ENCODE assay signal across 23 cellular contexts in the genomic region with DNA sequence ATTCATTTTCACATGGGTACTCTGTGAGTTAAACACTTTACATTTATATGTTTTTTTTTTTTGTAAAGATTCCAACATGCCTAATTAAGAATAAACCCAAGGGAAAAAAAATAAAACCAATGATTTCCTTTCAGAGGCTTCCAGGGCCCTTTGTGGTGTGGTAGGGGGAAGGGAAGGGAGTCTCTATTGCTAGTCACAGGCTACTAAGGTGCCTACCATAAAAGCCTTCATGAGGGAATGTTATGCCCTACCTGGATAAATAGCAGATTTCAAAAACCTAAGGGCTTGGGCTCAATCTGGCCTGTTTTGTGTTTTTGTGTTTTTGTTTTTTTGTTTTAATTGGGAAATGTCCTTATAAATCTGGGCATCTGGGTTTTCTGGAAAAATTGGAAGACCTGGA. TPM values are rescaled to one million over a fixed set of nuclear protein-coding genes. Genes with fewer than 3 reads are reported as not detected.
A peak's percentile ranks its signal among the peaks of the same experiment; 100 is the strongest.
DNase-seq lines count a peak whose midpoint lies in the region; ATAC-seq and TF ChIP-seq lines count a peak whose summit lies in the region.
"Had no signal": no experiment of that assay in that cellular context is flagged by ENCODE, and none has a peak within 500 bp of the region (broad histone marks: within the 10 kb centered on the region; RNA-seq: fewer than 3 reads in every experiment).

No MANE protein-coding gene starts in this region.

- no peak overlapping the region for H2BK120ac ChIP-seq in neuronal stem cell (ENCODE audit: low read depth, low read length)

- H2BK12ac ChIP-seq in neuronal stem cell (ENCODE audit: low read length): no peak overlapping the region

- no peak overlapping the region for H2BK15ac ChIP-seq in neuronal stem cell (ENCODE audit: low read length)

- TF ChIP-seq CTCF in OCI-LY3 (IDR thresholded peaks at IDR 0.05; ENCODE audit: low read depth, low read length) (no peak), fibroblast of lung (conservative IDR thresholded peaks at IDR 0.05 in 1 of 2, IDR thresholded peaks at IDR 0.05 in 1 of 2; ENCODE audit: low read depth in 1 of 2, low read length in 2 of 2) (no peak)

- H3K36me3 ChIP-seq in OCI-LY3 (replicated peaks; ENCODE audit: low read depth, low read length) (no peaks in the 10 kb centered on the region), fibroblast of lung (ENCODE audit: control insufficient read depth, insufficient read depth, low read length) (no peaks in the 10 kb centered on the region), neuronal stem cell (replicated peaks in 1 of 2; ENCODE audit: control insufficient read depth in 2 of 2, insufficient read depth in 2 of 2, low read length in 2 of 2) (no peaks in the 10 kb centered on the region)
- H3K36me3 ChIP-seq: adrenal gland, neutrophil, spleen, tibial nerve had no signal

- H3K23ac ChIP-seq in neuronal stem cell (ENCODE audit: low read depth, low read length, poor library complexity): no peak overlapping the region

- H3K27me3 ChIP-seq in OCI-LY3 (ENCODE audit: low read depth, low read length) (no peaks in the 10 kb centered on the region), fibroblast of lung (ENCODE audit: control insufficient read depth, insufficient read depth, low read length) (no peaks in the 10 kb centered on the region), neuronal stem cell (ENCODE audit: control insufficient read depth in 3 of 3, insufficient read depth in 3 of 3, low read depth in 1 of 3, low read length in 3 of 3) (no peaks in the 10 kb centered on the region)
- H3K27me3 ChIP-seq: adrenal gland, neutrophil, spleen, tibial nerve had no signal

- no peak overlapping the region for H2BK5ac ChIP-seq in neuronal stem cell (ENCODE audit: low read length)

- DNase-seq in fibroblast of lung (ENCODE audit: low read depth in 2 of 2): no peak
- DNase-seq in neuronal stem cell (ENCODE audit: low spot score): no peak
- no peak for DNase-seq in kidney glomerular epithelial cell (lab: John Stamatoyannopoulos, UW)
- DNase-seq in activated effector memory CD4-positive, alpha-beta T cell treated with anti-CD3 and anti-CD28 coated beads, Interleukin-2, amount 50 U/mL, for 16 hours: no peak
- no peak for DNase-seq in NCI-H1417 (lab: John Stamatoyannopoulos, UW)
- DNase-seq: activated CD8-positive, alpha-beta T cell treated with anti-CD3 and anti-CD28 coated beads for 36 hours; activated gamma-delta T cell treated with Interleukin-2 at 50 U/mL for 16 hours; activated T-cell treated with anti-CD3 and anti-CD28 coated beads for 4 hours; adrenal gland; CD8-positive, alpha-beta T cell; glutamatergic neuron; NCI-H2107; NCI-H510A; RPMI8226; spleen; stimulated activated CD4-positive, alpha-beta T cell treated with anti-CD3 and anti-CD28 coated beads, Interleukin-4, amount 100 ng/mL, for 24 hours; stimulated activated naive CD8-positive, alpha-beta T cell treated with anti-CD3 and anti-CD28 coated beads, Interleukin-15, Interleukin-2, amounts not matched to agents 100 U/mL and 50 U/mL, for 24 hours had no signal

- no peak overlapping the region for H4K8ac ChIP-seq in neuronal stem cell (ENCODE audit: low read depth, low read length)

- no peaks in the 10 kb centered on the region for H3K79me1 ChIP-seq in neuronal stem cell (ENCODE audit: low read depth, low read length)

- no peak overlapping the region for H3K18ac ChIP-seq in neuronal stem cell (ENCODE audit: low read length)

- H3K9me3 ChIP-seq in OCI-LY3 (ENCODE audit: insufficient read depth, low read length) (no peaks in the 10 kb centered on the region), fibroblast of lung (ENCODE audit: control insufficient read depth, insufficient read depth, low read depth, low read length) (no peaks in the 10 kb centered on the region), neuronal stem cell (replicated peaks in 1 of 2; ENCODE audit: control insufficient read depth in 2 of 2, insufficient read depth in 1 of 2, low read depth in 1 of 2, low read length in 2 of 2) (no peaks in the 10 kb centered on the region)
- H3K9me3 ChIP-seq: adrenal gland, neutrophil, tibial nerve had no signal

- no peaks in the 10 kb centered on the region for H4K20me1 ChIP-seq in OCI-LY3 (ENCODE audit: insufficient read depth, low read length)
- no peaks in the 10 kb centered on the region for H4K20me1 ChIP-seq in fibroblast of lung (ENCODE audit: control insufficient read depth, extremely low read depth, insufficient read depth, low read length)

- no peak overlapping the region for H2AK5ac ChIP-seq in neuronal stem cell (ENCODE audit: low read depth, low read length)

- no peak overlapping the region for H3K4ac ChIP-seq in neuronal stem cell (ENCODE audit: low read length)

- H3K4me3 ChIP-seq in OCI-LY3 (ENCODE audit: low read length): no peak overlapping the region; the same call in 1 of the 2 replicates
- H3K4me3 ChIP-seq in fibroblast of lung (replicated peaks in 1 of 4; ENCODE audit: control extremely low read depth in 1 of 4, insufficient read depth in 1 of 4, low read depth in 3 of 4, low read length in 4 of 4): peak overlapping the region in 1 of 4 experiments; percentile 23
- no peak overlapping the region for H3K4me3 ChIP-seq in neuronal stem cell (ENCODE audit: low read length in 2 of 2)
- H3K4me3 ChIP-seq: spleen, tibial nerve had no signal

- no peak overlapping the region for H3K14ac ChIP-seq in neuronal stem cell (ENCODE audit: low read length)

- ATAC-seq in GM18907 (IDR thresholded peaks at IDR 0.05; ENCODE audit: unreplicated experiment) (peak; percentile 35), HG03520 (IDR thresholded peaks at IDR 0.05; ENCODE audit: unreplicated experiment) (no peak)
- ATAC-seq: activated CD8-positive, alpha-beta T cell treated with anti-CD3 and anti-CD28 coated beads for 36 hours; CD8-positive, alpha-beta T cell; stimulated activated naive CD8-positive, alpha-beta T cell treated with anti-CD3 and anti-CD28 coated beads, Interleukin-15, Interleukin-2, amounts not matched to agents 100 U/mL and 50 U/mL, for 24 hours had no signal

- H3K9ac ChIP-seq in OCI-LY3 (ENCODE audit: low read length) (no peak overlapping the region), fibroblast of lung (ENCODE audit: insufficient read depth, low read length) (no peak overlapping the region), neuronal stem cell (ENCODE audit: low read depth, low read length, poor library complexity) (no peak overlapping the region)

- H3K4me2 ChIP-seq in OCI-LY3 (ENCODE audit: low read length) (peak overlapping the region; percentile 51; the same call in 1 of the 2 replicates), fibroblast of lung (ENCODE audit: extremely low read depth, insufficient read depth, low read length) (peak overlapping the region; percentile 96), neuronal stem cell (ENCODE audit: insufficient read depth, low read length, poor library complexity, severe bottlenecking) (no peak overlapping the region)

- H3K27ac ChIP-seq in OCI-LY3 (ENCODE audit: low read length): no peak overlapping the region
- H3K27ac ChIP-seq in fibroblast of lung (ENCODE audit: insufficient read depth, low read length): no peak overlapping the region
- no peak overlapping the region for H3K27ac ChIP-seq in neuronal stem cell (replicated peaks; ENCODE audit: low read length)
- H3K27ac ChIP-seq: adrenal gland, coronary artery, neutrophil, spleen, tibial nerve had no signal

- H3K79me2 ChIP-seq in OCI-LY3 (ENCODE audit: low read length) (no peaks in the 10 kb centered on the region), fibroblast of lung (ENCODE audit: control insufficient read depth, insufficient read depth, low read length) (no peaks in the 10 kb centered on the region)

- no peak overlapping the region for H4K91ac ChIP-seq in neuronal stem cell (ENCODE audit: low read depth, low read length, poor library complexity)

- H3K4me1 ChIP-seq in OCI-LY3 (ENCODE audit: low read length) (0 out of 2 replicates have a peak, but pooled peaks cover 4% of the 10 kb centered on the region), fibroblast of lung (ENCODE audit: control insufficient read depth, extremely low read depth, insufficient read depth, low read length) (no peaks in the 10 kb centered on the region), neuronal stem cell (ENCODE audit: control insufficient read depth in 2 of 2, insufficient read depth in 1 of 2, low read depth in 1 of 2, low read length in 2 of 2) (peaks cover 3 to 30% of the 10 kb centered on the region in 2 donors)
- H3K4me1 ChIP-seq: adrenal gland had no signal

- H2AFZ ChIP-seq in OCI-LY3 (ENCODE audit: low read depth, low read length) (no peak overlapping the region), fibroblast of lung (ENCODE audit: low read length) (peak overlapping the region; percentile 84), neuronal stem cell (ENCODE audit: low read length) (peak overlapping the region; percentile 57)

RNA-seq across cellular contexts. Expression of gene SSR3, which starts 38.9 kb away (rescaled TPM):
- 125 and 159 TPM in 2 replicates for total RNA-seq in fibroblast of lung
- 345 and 355 TPM in 2 replicates for polyA plus RNA-seq in fibroblast of lung
- polyA plus RNA-seq in fibroblast of lung (2012): 284 and 304 TPM in 2 replicates
- 437 and 599 TPM in 2 replicates for polyA minus RNA-seq in fibroblast of lung (ENCODE audit: low replicate concordance)
- 95.6 TPM for polyA plus RNA-seq in neuronal stem cell (2013, experiment 1 of 2)
- polyA plus RNA-seq in neuronal stem cell (2013, experiment 2 of 2): 92.3 TPM
